In the genomic region with DNA sequence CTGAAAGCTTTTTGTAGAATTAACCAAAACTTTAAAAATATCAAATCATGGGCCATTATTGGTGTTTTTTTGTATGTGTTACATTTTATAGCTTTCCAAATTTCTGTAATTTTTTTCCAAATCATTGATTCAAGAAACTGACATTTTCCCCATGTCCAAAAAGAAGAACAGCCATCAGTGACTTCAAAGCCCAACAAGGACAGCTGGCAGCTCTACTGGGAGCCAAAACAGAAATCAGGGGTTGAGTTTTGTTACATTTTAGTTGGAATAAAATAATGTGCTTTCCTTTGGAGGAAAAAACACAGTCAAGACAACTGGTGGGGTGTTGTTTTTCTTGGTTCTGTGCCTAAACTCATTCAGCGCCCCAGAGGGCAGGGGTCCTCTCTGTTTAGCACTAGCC, we compare ENCODE assay signal across 35 cellular contexts. TPM values are rescaled to one million over a fixed set of nuclear protein-coding genes. Genes with fewer than 3 reads are reported as not detected.
"Had no signal": no experiment of that assay in that cellular context is flagged by ENCODE, and none has a peak within 500 bp of the region (broad histone marks: within the 10 kb centered on the region; RNA-seq: fewer than 3 reads in every experiment).

No MANE protein-coding gene starts in this region.

- ATAC-seq: activated CD8-positive, alpha-beta T cell treated with anti-CD3 and anti-CD28 coated beads for 36 hours; activated naive CD4-positive, alpha-beta T cell treated with anti-CD3 and anti-CD28 coated beads, Interleukin-2, amount 50 U/mL, for 72 hours; activated T-cell treated with anti-CD3 and anti-CD28 coated beads, Interleukin-2, amount 50 U/mL, for 4 hours; activated T-cell treated with anti-CD3 and anti-CD28 coated beads, Interleukin-2, amount 50 U/mL, for 72 hours; activated T-helper 17 cell treated with anti-CD3 and anti-CD28 coated beads, Interleukin-2, amount 50 U/mL, for 72 hours; body of pancreas had no signal

- DNase-seq: activated B cell treated with CpG ODN at 0.5 μM for 24 hours; activated CD4-positive, alpha-beta memory T cell treated with anti-CD3 and anti-CD28 coated beads for 36 hours; activated CD4-positive, alpha-beta T cell treated with anti-CD3 and anti-CD28 coated beads for 4 hours; activated CD4-positive, alpha-beta T cell treated with anti-CD3 and anti-CD28 coated beads, Interleukin-2, amount 50 U/mL, for 1 hour; activated CD4-positive, alpha-beta T cell treated with anti-CD3 and anti-CD28 coated beads, Interleukin-2, amount 50 U/mL, for 4 hours; activated CD4-positive, CD25-positive, alpha-beta regulatory T cell treated with anti-CD3 and anti-CD28 coated beads, Interleukin-2, amount 50 U/mL, for 72 hours; activated CD8-positive, alpha-beta memory T cell treated with anti-CD3 and anti-CD28 coated beads, Interleukin-2, amount 50 U/mL, for 4 hours; activated CD8-positive, alpha-beta T cell treated with anti-CD3 and anti-CD28 coated beads for 36 hours; activated effector memory CD4-positive, alpha-beta T cell treated with anti-CD3 and anti-CD28 coated beads, Interleukin-2, amount 50 U/mL, for 16 hours; activated gamma-delta T cell treated with Interleukin-2 at 50 U/mL for 16 hours; activated naive CD4-positive, alpha-beta T cell; activated naive CD4-positive, alpha-beta T cell treated with anti-CD3 and anti-CD28 coated beads for 36 hours; activated naive CD4-positive, alpha-beta T cell treated with anti-CD3 and anti-CD28 coated beads, Interleukin-2, amount 50 U/mL, for 16 hours; activated naive CD8-positive, alpha-beta T cell treated with anti-CD3 and anti-CD28 coated beads for 36 hours; activated T-cell treated with anti-CD3 and anti-CD28 coated beads for 4 hours; activated T-cell treated with anti-CD3 and anti-CD28 coated beads, Interleukin-2, amount 50 U/mL, for 1 hour; activated T-cell treated with anti-CD3 and anti-CD28 coated beads, Interleukin-2, amount 50 U/mL, for 4 hours; activated T-cell treated with anti-CD3 and anti-CD28 coated beads, Interleukin-2, amount 50 U/mL, for 72 hours; adrenal gland; amniotic stem cell; aorta; body of pancreas; brain microvascular endothelial cell; central memory CD4-positive, alpha-beta T cell; T-helper 1 cell; T-helper 2 cell; T-helper 9 cell had no signal

RNA-seq across cellular contexts. Expression of a gene that starts 23.8 kb away (rescaled TPM):
- total RNA-seq: activated B cell treated with CpG ODN at 0.5 μM for 24 hours; activated CD4-positive, alpha-beta memory T cell treated with anti-CD3 and anti-CD28 coated beads for 36 hours; activated CD4-positive, alpha-beta T cell treated with anti-CD3 and anti-CD28 coated beads, Interleukin-2, amount 10 ng/mL, durations not matched to agents 24 days and 14 days; activated CD8-positive, alpha-beta memory T cell treated with anti-CD3 and anti-CD28 coated beads for 36 hours; activated CD8-positive, alpha-beta T cell treated with anti-CD3 and anti-CD28 coated beads for 36 hours; activated naive CD4-positive, alpha-beta T cell treated with anti-CD3 and anti-CD28 coated beads for 36 hours; activated naive CD4-positive, alpha-beta T cell treated with anti-CD3 and anti-CD28 coated beads, Interleukin-2, amount 50 U/mL, for 72 hours; activated naive CD8-positive, alpha-beta T cell treated with anti-CD3 and anti-CD28 coated beads for 36 hours; activated T-cell treated with anti-CD3 and anti-CD28 coated beads, Interleukin-2, amount 50 U/mL, for 4 hours; activated T-cell treated with anti-CD3 and anti-CD28 coated beads, Interleukin-2, amount 50 U/mL, for 72 hours; activated T-helper 1 cell treated with anti-CD3 and anti-CD28 coated beads, Interleukin-12 subunit alpha, Interleukin-12 subunit beta, Interleukin-2, Interleukin-4 antibody, amounts not matched to agents 30 ng/mL and 10 ng/mL and 1 ng/mL, durations not matched to agents 14 hours and 24 hours and 36 hours; activated T-helper 17 cell treated with anti-CD3 and anti-CD28 coated beads, Interleukin-2, amount 50 U/mL, for 72 hours; aorta; astrocyte; breast epithelium; cardiac septum had no signal
